In genomic region chr1:248807067-248807737, GRCh38 we compare ENCODE assay signal across 9 cellular contexts. TPM values are rescaled to one million over a fixed set of nuclear protein-coding genes. Genes with fewer than 3 reads are reported as not detected.
DNase-seq lines count a peak whose midpoint lies in the region; ATAC-seq, FAIRE-seq and TF ChIP-seq lines count a peak whose summit lies in the region.
"Had no signal": no experiment of that assay in that cellular context is flagged by ENCODE, and none has a peak within 500 bp of the region (broad histone marks: within the 10 kb centered on the region; RNA-seq: fewer than 3 reads in every experiment).

No MANE protein-coding gene starts in this region.

- H3K4me1 ChIP-seq in esophagus squamous epithelium (peaks cover 14 to 34% (median 14%) of the 10 kb centered on the region in 3 donors), upper lobe of left lung (peaks cover 17 to 38% (median 30%) of the 10 kb centered on the region in 4 donors)

- peaks cover 24% of the 10 kb centered on the region for H3K9me3 Mint-ChIP-seq in nephron progenitor cell

- in situ Hi-C loops in ACHN (cut with HindIII; ENCODE audit: low pct_ligation_motif_present, low pct_unique_long_range_greater_than_20kb, low sequenced_read_pairs) = no loop called here

- no peak overlapping the region for H3K4me3 Mint-ChIP-seq in nephron progenitor cell

- peak; percentile 9 for FAIRE-seq in GM12892 (lab: Jason Lieb, UNC)

- WGBS in esophagus squamous epithelium, 2 donors = 51 to 57% methylated on average over 10 to 11 of the region's 15 CpGs
- 45 to 53% methylated on average over 15 of the region's 15 CpGs for WGBS in upper lobe of left lung, 2 donors

- DNase-seq in ACHN = peak; percentile 43
- no peak for DNase-seq in GM12892 (ENCODE audit: insufficient read length)
- DNase-seq in NCI-H2171 (lab: John Stamatoyannopoulos, UW) = peak; percentile 0
- peak; percentile 75 for DNase-seq in activated CD8-positive, alpha-beta memory T cell treated with anti-CD3 and anti-CD28 coated beads for 24 hours
- DNase-seq in esophagus squamous epithelium (lab: John Stamatoyannopoulos, UW) = no peak
- peak; percentile 65 for DNase-seq in nephron progenitor cell
- peak in 1 of 2 donors; percentile 65 for DNase-seq in upper lobe of left lung

- TF ChIP-seq EP300 in upper lobe of left lung (IDR thresholded peaks at IDR 0.05) = no peak

- peaks cover 4% of the 10 kb centered on the region for H3K4me1 Mint-ChIP-seq in nephron progenitor cell

- no peak overlapping the region for H3K4me3 ChIP-seq in esophagus squamous epithelium
- H3K4me3 ChIP-seq in upper lobe of left lung = no peak overlapping the region

- H3K27ac Mint-ChIP-seq in nephron progenitor cell = no peak overlapping the region

- TF ChIP-seq CTCF in esophagus squamous epithelium (IDR thresholded peaks at IDR 0.05) = peak; percentile 28 to 73 (median 54)
- peak; percentile 76 for TF ChIP-seq CTCF in nephron progenitor cell (IDR thresholded peaks at IDR 0.05)
- peak; percentile 58 to 87 (median 68) for TF ChIP-seq CTCF in upper lobe of left lung (IDR thresholded peaks at IDR 0.05)

- peaks cover 6% of the 10 kb centered on the region for H3K36me3 Mint-ChIP-seq in nephron progenitor cell (ENCODE audit: low read depth)

- H3K36me3 ChIP-seq in esophagus squamous epithelium (peaks cover 0 to 13% (median 3%) of the 10 kb centered on the region in 3 donors), upper lobe of left lung (peaks cover 0 to 15% (median 9%) of the 10 kb centered on the region in 4 donors)

- H3K27me3 ChIP-seq in esophagus squamous epithelium (peaks cover 0 to 4% (median 0%) of the 10 kb centered on the region in 4 donors), upper lobe of left lung (no peaks in the 10 kb centered on the region)

- H3K27ac ChIP-seq in esophagus squamous epithelium (no peak overlapping the region), upper lobe of left lung (no peak overlapping the region)

- H3K9me3 ChIP-seq in esophagus squamous epithelium = no peaks in the 10 kb centered on the region
- H3K9me3 ChIP-seq in upper lobe of left lung = no peaks in the 10 kb centered on the region

- intact Hi-C loops in esophagus squamous epithelium (cut with DNase I) = no loop called here

- peaks cover 11% of the 10 kb centered on the region for H3K27me3 Mint-ChIP-seq in nephron progenitor cell (ENCODE audit: low read depth, poor library complexity)

- TF ChIP-seq POLR2A in GM12892 (IDR thresholded peaks at IDR 0.05; ENCODE audit: low read depth, low read length) (no peak), esophagus squamous epithelium (IDR thresholded peaks at IDR 0.05) (no peak), upper lobe of left lung (IDR thresholded peaks at IDR 0.05) (no peak)

- ATAC-seq in HG02763 (IDR thresholded peaks at IDR 0.05; ENCODE audit: unreplicated experiment) (peak; percentile 46), upper lobe of left lung (ENCODE audit: low FRiP score in 2 of 2) (peak; percentile 64 to 83)

RNA-seq across cellular contexts. Expression of gene SH3BP5L, which starts 18.5 kb away (rescaled TPM):
- 5.6 TPM for polyA plus RNA-seq in GM12892 (2012; ENCODE audit: missing spikeins)
- total RNA-seq in esophagus squamous epithelium (10 to 100 TPM; 19.2 to 23.1 (median 21.9) TPM), upper lobe of left lung (10 to 100 TPM; 18.5 to 35.6 (median 22.5) TPM)

RNA-seq across cellular contexts. Expression of gene ZNF672, which starts 30.8 kb away (rescaled TPM):
- polyA plus RNA-seq in GM12892 (2012; ENCODE audit: missing spikeins) = 17.9 TPM
- total RNA-seq in esophagus squamous epithelium (10 to 100 TPM; 22.3 to 25.8 (median 24.0) TPM), upper lobe of left lung (10 to 100 TPM; 32.5 to 47.7 (median 45.8) TPM)

RNA-seq across cellular contexts. Expression of gene LYPD8, which starts 51.6 kb away (rescaled TPM):
- polyA plus RNA-seq in GM12892 (2012; ENCODE audit: missing spikeins) = not detected
- not detected for total RNA-seq in esophagus squamous epithelium
- total RNA-seq in upper lobe of left lung = not detected
- total RNA-seq: pulmonary artery endothelial cell had no signal

RNA-seq across cellular contexts. Expression of gene ZNF692, which starts 51.7 kb away (rescaled TPM):
- polyA plus RNA-seq in GM12892 (2012; ENCODE audit: missing spikeins) = 55.9 TPM
- total RNA-seq in esophagus squamous epithelium = 10 to 100 TPM; 35.7 to 67.9 (median 40.7) TPM
- 100 to 1,000 TPM in 1 of 6 donors, 10 to 100 TPM in 5; 25.7 to 248 (median 34.1) TPM for total RNA-seq in upper lobe of left lung

Comparison
In these comparisons a context has a peak if more than half of its experiments do, and no peak if none do; other contexts are left out.
1. DNase-seq: peak in ACHN (single experiment), NCI-H2171 (single experiment), activated CD8-positive, alpha-beta memory T cell treated with anti-CD3 and anti-CD28 coated beads for 24 hours (single experiment) and nephron progenitor cell (single experiment); none in GM12892 (single experiment) and esophagus squamous epithelium (single experiment).
2. Peak in every context shown above with its lines, with median percentiles within 50 percentile points of each other: CTCF ChIP-seq.